Comparison of ENCODE assay signal across 1 cellular context in the genomic region with DNA sequence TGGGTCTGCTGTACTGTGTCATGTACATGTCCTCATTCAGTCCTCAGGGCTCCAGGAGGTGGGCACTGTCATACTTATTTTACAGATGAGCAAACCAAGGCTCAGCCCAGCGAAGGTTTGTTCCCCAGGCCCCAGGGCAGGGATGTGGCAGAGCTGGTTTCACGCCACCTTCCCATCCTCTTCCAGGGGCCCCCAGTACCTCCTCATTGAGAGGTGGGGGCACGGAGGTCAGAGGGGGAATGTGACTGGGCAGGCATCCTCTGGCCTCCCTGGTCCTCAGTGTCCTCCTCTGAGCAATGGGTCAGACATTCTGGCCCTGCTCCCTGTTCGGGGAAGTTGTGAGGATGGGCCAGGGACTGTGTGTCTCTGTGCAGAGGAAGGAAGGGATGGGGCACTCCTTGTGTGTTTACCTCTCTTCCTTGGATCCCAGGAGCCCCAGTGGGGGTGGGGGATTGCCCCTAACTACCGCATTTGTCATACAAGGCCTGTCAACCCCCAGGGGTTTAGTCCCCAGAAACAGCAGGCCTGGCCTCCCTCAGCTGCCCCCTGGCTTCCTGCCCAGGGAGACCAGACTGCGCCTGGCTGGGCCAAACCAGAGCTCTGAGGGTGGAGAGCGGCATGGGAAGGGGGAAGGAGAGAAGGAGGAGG.
TF ChIP-seq lines count a peak whose summit lies in the region.

No MANE protein-coding gene starts in this region.

TF ChIP-seq in HEK293, 187 proteins besides CTCF, POLR2A, EP300 and RAD21:
- TF ChIP-seq ZNF174 (tag by site-specific recombination; IDR thresholded peaks at IDR 0.05) (no peak), ZBTB1 (tag by site-specific recombination; IDR thresholded peaks at IDR 0.05) (no peak), ZBTB20 (tag by site-specific recombination; IDR thresholded peaks at IDR 0.05) (peak; percentile 37; the same call in 1 of the 2 replicates), ZNF37A (tag by site-specific recombination; IDR thresholded peaks at IDR 0.05) (no peak), ZBTB48 (tag by site-specific recombination; IDR thresholded peaks at IDR 0.05) (peak; percentile 58), KLF16 (tag by site-specific recombination; IDR thresholded peaks at IDR 0.05) (no peak), ZNF660 (tag by site-specific recombination; IDR thresholded peaks at IDR 0.05) (no peak), ZNF416 (tag by site-specific recombination; IDR thresholded peaks at IDR 0.05) (no peak), ZBTB10 (tag by site-specific recombination; IDR thresholded peaks at IDR 0.05) (no peak), PRDM1 (tag by site-specific recombination; IDR thresholded peaks at IDR 0.05) (no peak), ZNF221 (tag by site-specific recombination; IDR thresholded peaks at IDR 0.05; ENCODE audit: borderline replicate concordance) (no peak), ZBTB17 (tag by site-specific recombination; IDR thresholded peaks at IDR 0.05) (no peak), ZFP3 (tag by site-specific recombination; IDR thresholded peaks at IDR 0.05; ENCODE audit: low read depth) (no peak), ZNF266 (tag by site-specific recombination; IDR thresholded peaks at IDR 0.05; ENCODE audit: low read depth) (no peak), ZNF645 (tag by site-specific recombination; IDR thresholded peaks at IDR 0.05) (no peak), ZNF664 (tag by site-specific recombination; IDR thresholded peaks at IDR 0.05) (no peak), ZNF394 (tag by site-specific recombination; IDR thresholded peaks at IDR 0.05; ENCODE audit: borderline replicate concordance) (no peak), ZNF548 (tag by site-specific recombination; IDR thresholded peaks at IDR 0.05) (no peak), ZNF626 (tag by site-specific recombination; IDR thresholded peaks at IDR 0.05) (no peak), ZNF2 (tag by site-specific recombination; IDR thresholded peaks at IDR 0.05) (no peak), REST (tag by site-specific recombination; IDR thresholded peaks at IDR 0.05) (no peak), GLIS2 (tag by site-specific recombination; IDR thresholded peaks at IDR 0.05) (peak; percentile 35; the same call in 1 of the 2 replicates), ZNF362 (tag by site-specific recombination; IDR thresholded peaks at IDR 0.05) (no peak), SP7 (tag by site-specific recombination; IDR thresholded peaks at IDR 0.05) (no peak), ZNF350 (tag by site-specific recombination; IDR thresholded peaks at IDR 0.05) (no peak), ZBTB7A (tag by site-specific recombination; IDR thresholded peaks at IDR 0.05; ENCODE audit: low read depth) (no peak), ZNF138 (tag by site-specific recombination; IDR thresholded peaks at IDR 0.05; ENCODE audit: borderline replicate concordance) (no peak), GLI4 (tag by site-specific recombination; IDR thresholded peaks at IDR 0.05) (no peak), ZNF433 (tag by site-specific recombination; IDR thresholded peaks at IDR 0.05; ENCODE audit: low read depth) (no peak), ZNF473 (tag by site-specific recombination; IDR thresholded peaks at IDR 0.05) (no peak), ZIC2 (tag by site-specific recombination; IDR thresholded peaks at IDR 0.05) (peak; percentile 88), ZNF544 (tag by site-specific recombination; IDR thresholded peaks at IDR 0.05) (no peak), ZEB2 (tag by site-specific recombination; IDR thresholded peaks at IDR 0.05) (no peak), GLIS1 (tag by site-specific recombination; IDR thresholded peaks at IDR 0.05) (peak; percentile 93)
- TF ChIP-seq, protein P1, sequence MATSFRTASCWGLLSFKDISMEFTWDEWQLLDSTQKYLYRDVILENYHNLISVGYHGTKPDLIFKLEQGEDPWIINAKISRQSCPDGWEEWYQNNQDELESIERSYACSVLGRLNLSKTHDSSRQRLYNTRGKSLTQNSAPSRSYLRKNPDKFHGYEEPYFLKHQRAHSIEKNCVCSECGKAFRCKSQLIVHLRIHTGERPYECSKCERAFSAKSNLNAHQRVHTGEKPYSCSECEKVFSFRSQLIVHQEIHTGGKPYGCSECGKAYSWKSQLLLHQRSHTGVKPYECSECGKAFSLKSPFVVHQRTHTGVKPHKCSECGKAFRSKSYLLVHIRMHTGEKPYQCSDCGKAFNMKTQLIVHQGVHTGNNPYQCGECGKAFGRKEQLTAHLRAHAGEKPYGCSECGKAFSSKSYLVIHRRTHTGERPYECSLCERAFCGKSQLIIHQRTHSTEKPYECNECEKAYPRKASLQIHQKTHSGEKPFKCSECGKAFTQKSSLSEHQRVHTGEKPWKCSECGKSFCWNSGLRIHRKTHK (tag by site-specific recombination; IDR thresholded peaks at IDR 0.05) = no peak
- TF ChIP-seq, protein P2, sequence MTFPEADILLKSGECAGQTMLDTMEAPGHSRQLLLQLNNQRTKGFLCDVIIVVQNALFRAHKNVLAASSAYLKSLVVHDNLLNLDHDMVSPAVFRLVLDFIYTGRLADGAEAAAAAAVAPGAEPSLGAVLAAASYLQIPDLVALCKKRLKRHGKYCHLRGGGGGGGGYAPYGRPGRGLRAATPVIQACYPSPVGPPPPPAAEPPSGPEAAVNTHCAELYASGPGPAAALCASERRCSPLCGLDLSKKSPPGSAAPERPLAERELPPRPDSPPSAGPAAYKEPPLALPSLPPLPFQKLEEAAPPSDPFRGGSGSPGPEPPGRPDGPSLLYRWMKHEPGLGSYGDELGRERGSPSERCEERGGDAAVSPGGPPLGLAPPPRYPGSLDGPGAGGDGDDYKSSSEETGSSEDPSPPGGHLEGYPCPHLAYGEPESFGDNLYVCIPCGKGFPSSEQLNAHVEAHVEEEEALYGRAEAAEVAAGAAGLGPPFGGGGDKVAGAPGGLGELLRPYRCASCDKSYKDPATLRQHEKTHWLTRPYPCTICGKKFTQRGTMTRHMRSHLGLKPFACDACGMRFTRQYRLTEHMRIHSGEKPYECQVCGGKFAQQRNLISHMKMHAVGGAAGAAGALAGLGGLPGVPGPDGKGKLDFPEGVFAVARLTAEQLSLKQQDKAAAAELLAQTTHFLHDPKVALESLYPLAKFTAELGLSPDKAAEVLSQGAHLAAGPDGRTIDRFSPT (tag by site-specific recombination; IDR thresholded peaks at IDR 0.05) = no peak
- TF ChIP-seq, protein P3, sequence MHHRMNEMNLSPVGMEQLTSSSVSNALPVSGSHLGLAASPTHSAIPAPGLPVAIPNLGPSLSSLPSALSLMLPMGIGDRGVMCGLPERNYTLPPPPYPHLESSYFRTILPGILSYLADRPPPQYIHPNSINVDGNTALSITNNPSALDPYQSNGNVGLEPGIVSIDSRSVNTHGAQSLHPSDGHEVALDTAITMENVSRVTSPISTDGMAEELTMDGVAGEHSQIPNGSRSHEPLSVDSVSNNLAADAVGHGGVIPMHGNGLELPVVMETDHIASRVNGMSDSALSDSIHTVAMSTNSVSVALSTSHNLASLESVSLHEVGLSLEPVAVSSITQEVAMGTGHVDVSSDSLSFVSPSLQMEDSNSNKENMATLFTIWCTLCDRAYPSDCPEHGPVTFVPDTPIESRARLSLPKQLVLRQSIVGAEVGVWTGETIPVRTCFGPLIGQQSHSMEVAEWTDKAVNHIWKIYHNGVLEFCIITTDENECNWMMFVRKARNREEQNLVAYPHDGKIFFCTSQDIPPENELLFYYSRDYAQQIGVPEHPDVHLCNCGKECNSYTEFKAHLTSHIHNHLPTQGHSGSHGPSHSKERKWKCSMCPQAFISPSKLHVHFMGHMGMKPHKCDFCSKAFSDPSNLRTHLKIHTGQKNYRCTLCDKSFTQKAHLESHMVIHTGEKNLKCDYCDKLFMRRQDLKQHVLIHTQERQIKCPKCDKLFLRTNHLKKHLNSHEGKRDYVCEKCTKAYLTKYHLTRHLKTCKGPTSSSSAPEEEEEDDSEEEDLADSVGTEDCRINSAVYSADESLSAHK (tag by site-specific recombination; IDR thresholded peaks at IDR 0.05) = no peak
- TF ChIP-seq, protein P4, sequence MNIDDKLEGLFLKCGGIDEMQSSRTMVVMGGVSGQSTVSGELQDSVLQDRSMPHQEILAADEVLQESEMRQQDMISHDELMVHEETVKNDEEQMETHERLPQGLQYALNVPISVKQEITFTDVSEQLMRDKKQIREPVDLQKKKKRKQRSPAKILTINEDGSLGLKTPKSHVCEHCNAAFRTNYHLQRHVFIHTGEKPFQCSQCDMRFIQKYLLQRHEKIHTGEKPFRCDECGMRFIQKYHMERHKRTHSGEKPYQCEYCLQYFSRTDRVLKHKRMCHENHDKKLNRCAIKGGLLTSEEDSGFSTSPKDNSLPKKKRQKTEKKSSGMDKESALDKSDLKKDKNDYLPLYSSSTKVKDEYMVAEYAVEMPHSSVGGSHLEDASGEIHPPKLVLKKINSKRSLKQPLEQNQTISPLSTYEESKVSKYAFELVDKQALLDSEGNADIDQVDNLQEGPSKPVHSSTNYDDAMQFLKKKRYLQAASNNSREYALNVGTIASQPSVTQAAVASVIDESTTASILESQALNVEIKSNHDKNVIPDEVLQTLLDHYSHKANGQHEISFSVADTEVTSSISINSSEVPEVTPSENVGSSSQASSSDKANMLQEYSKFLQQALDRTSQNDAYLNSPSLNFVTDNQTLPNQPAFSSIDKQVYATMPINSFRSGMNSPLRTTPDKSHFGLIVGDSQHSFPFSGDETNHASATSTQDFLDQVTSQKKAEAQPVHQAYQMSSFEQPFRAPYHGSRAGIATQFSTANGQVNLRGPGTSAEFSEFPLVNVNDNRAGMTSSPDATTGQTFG (tag by site-specific recombination; IDR thresholded peaks at IDR 0.05; ENCODE audit: borderline replicate concordance) = no peak
